8 cellular contexts compared by ENCODE assay signal in genomic region chr2:62704654-62705006, GRCh38. TPM values are rescaled to one million over a fixed set of nuclear protein-coding genes. Genes with fewer than 3 reads are reported as not detected.
DNase-seq lines count a peak whose midpoint lies in the region; ATAC-seq and TF ChIP-seq lines count a peak whose summit lies in the region.

No MANE protein-coding gene starts in this region.

- H3K27me3 ChIP-seq in HAP-1 (ENCODE audit: low read depth) (no peaks in the 10 kb centered on the region), gastroesophageal sphincter (no peaks in the 10 kb centered on the region)

- H3K9me3 Mint-ChIP-seq in WTC11: no peaks in the 10 kb centered on the region

- peak overlapping the region; percentile 91 to 98 (median 96) for H3K27ac ChIP-seq in gastroesophageal sphincter
- H3K27ac ChIP-seq in skin epidermis: peak overlapping the region in 20 of 21 experiments; percentile 68 to 95 (median 87)

- peaks cover 18% of the 10 kb centered on the region for H3K36me3 ChIP-seq in HAP-1 (replicated peaks)
- H3K36me3 ChIP-seq in gastroesophageal sphincter: no peaks in the 10 kb centered on the region

- no peaks in the 10 kb centered on the region for H3K27me3 Mint-ChIP-seq in WTC11 (ENCODE audit: low read depth)

- WGBS in gastroesophageal sphincter (ENCODE audit: low coverage in 1 of 2), 2 donors: 7 to 27% methylated on average over 2 of the region's 2 CpGs

- CTCF ChIA-PET in WTC11 (lab: Charles Lee): interaction anchor here (3.1 kb wide), 1 partner anchor 247 kb away, joined by 20 read pairs; no protein-coding TSS in a partner anchor

- H3K4me3 ChIP-seq in HAP-1: peak overlapping the region; percentile 40
- H3K4me3 ChIP-seq in gastroesophageal sphincter: peak overlapping the region; percentile 88 to 97
- H3K4me3 ChIP-seq in skin epidermis: peak overlapping the region; percentile 63 to 96 (median 93)

- no peaks in the 10 kb centered on the region; the same call in 1 of the 2 replicates for H3K4me1 ChIP-seq in HAP-1
- peaks cover 4 to 38% (median 10%) of the 10 kb centered on the region in 3 donors for H3K4me1 ChIP-seq in gastroesophageal sphincter

- in situ Hi-C loops in HAP-1 (cut with MboI; ENCODE audit: low sequenced_read_pairs): no loop called here

- peaks cover 28% of the 10 kb centered on the region for H3K4me1 Mint-ChIP-seq in WTC11

- TF ChIP-seq CTCF in WTC11 (IDR thresholded peaks at IDR 0.05) (no peak), gastroesophageal sphincter (IDR thresholded peaks at IDR 0.05) (no peak)

- TF ChIP-seq EP300 in gastroesophageal sphincter (IDR thresholded peaks at IDR 0.05): no peak

- H3K9me3 ChIP-seq in HAP-1 (no peaks in the 10 kb centered on the region), gastroesophageal sphincter (no peaks in the 10 kb centered on the region)

- POLR2A ChIA-PET in WTC11 (lab: Charles Lee): interaction anchor here (0.7 to 1.4 kb wide), 4 partner anchors 63 to 339 kb away, joined by 3 to 8 read pairs (median 4); partner anchors contain the start of gene TMEM17

- no peak for ATAC-seq in WTC11
- no peak for ATAC-seq in gastroesophageal sphincter

- no peak for DNase-seq in HAP-1 (ENCODE audit: low spot score in 2 of 2)
- DNase-seq in WTC11 (ENCODE audit: low spot score): no peak
- no peak for DNase-seq in NAMALWA (ENCODE audit: low spot score)
- no peak for DNase-seq in NCI-H69 (lab: John Stamatoyannopoulos, UW)
- DNase-seq in NCI-H2171 treated with DMSO at 0.1 percent for 48 hours (lab: John Stamatoyannopoulos, UW): no peak
- no peak for DNase-seq in stimulated activated CD4-positive, alpha-beta T cell treated with anti-CD3 and anti-CD28 coated beads, Interleukin-2, amount 100 ng/mL, for 24 hours

- H3K27ac Mint-ChIP-seq in WTC11: peak overlapping the region; percentile 96

- TF ChIP-seq POLR2A in gastroesophageal sphincter (IDR thresholded peaks at IDR 0.05): no peak

- peaks cover 8% of the 10 kb centered on the region for H3K36me3 Mint-ChIP-seq in WTC11

- H3K4me3 Mint-ChIP-seq in WTC11: peak overlapping the region; percentile 88

TF ChIP-seq in WTC11, 78 proteins besides CTCF, POLR2A, EP300 and RAD21:
- TF ChIP-seq JUN (CRISPR knock-in tag; IDR thresholded peaks at IDR 0.05) (no peak), USF1 (CRISPR knock-in tag; IDR thresholded peaks at IDR 0.05) (no peak), FOXP1 (CRISPR knock-in tag; IDR thresholded peaks at IDR 0.05; ENCODE audit: borderline replicate concordance) (no peak), MYBL2 (CRISPR knock-in tag; IDR thresholded peaks at IDR 0.05) (no peak), FOXK1 (CRISPR knock-in tag; IDR thresholded peaks at IDR 0.05) (no peak), NR2C2 (CRISPR knock-in tag; IDR thresholded peaks at IDR 0.05) (no peak), PREB (CRISPR knock-in tag; IDR thresholded peaks at IDR 0.05; ENCODE audit: borderline replicate concordance) (no peak), ELF4 (CRISPR knock-in tag; IDR thresholded peaks at IDR 0.05; ENCODE audit: low read depth) (no peak), ZNF232 (CRISPR knock-in tag; IDR thresholded peaks at IDR 0.05) (no peak), IRF1 (CRISPR knock-in tag; IDR thresholded peaks at IDR 0.05) (no peak), FOXP4 (CRISPR knock-in tag; IDR thresholded peaks at IDR 0.05) (no peak), GRHL2 (CRISPR knock-in tag; IDR thresholded peaks at IDR 0.05; ENCODE audit: insufficient replicate concordance, severe bottlenecking) (no peak), GTF2I (CRISPR knock-in tag; conservative IDR thresholded peaks at IDR 0.05) (no peak), ZBTB21 (CRISPR knock-in tag; IDR thresholded peaks at IDR 0.05; ENCODE audit: borderline replicate concordance) (no peak), ZNF423 (CRISPR knock-in tag; IDR thresholded peaks at IDR 0.05) (no peak), E2F1 (CRISPR knock-in tag; IDR thresholded peaks at IDR 0.05) (no peak), ZNF281 (CRISPR knock-in tag; IDR thresholded peaks at IDR 0.05) (no peak), E2F5 (CRISPR knock-in tag; IDR thresholded peaks at IDR 0.05) (no peak)

RNA-seq across cellular contexts. Expression of gene EHBP1, which starts 0.9 kb away (rescaled TPM):
- total RNA-seq in WTC11 (2021) (30.9 to 36.4 TPM (median 35.3 TPM) in 3 replicates), gastroesophageal sphincter (100 to 1,000 TPM in 3 of 4 donors, 10 to 100 TPM in 1; 82.4 to 159 (median 146) TPM)

Comparison
In these comparisons a context has a peak if more than half of its experiments do, and no peak if none do; other contexts are left out.
1. H3K4me3 ChIP-seq: peak in every context shown above with its lines; median percentile 93 in skin epidermis; 92 in gastroesophageal sphincter; 40 in HAP-1.